ENCODE assay signal across 30 cellular contexts in the genomic region with DNA sequence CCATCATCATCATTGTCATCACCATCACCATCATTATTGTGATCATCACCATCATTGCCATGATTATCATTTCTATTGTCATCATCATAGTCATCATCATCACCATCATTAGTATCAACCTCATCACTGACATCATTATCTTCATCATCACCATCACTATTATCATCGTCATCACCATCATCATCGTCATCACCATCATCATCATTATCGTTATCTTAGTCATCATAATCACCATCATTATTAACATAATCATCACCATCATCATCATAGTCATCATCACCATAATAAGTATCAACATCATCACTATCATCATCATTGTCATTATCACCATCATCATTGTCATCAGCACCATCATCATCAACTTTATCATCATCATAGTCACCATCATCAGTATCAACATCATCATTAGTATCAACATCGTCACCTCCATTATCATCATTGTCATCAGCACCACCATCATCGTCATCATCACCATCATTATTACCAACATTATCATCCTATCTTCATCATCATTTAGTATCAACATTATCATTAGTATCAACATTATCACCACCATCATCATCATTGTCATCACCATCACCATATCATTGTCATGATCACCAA.
"Had no signal": no experiment of that assay in that cellular context is flagged by ENCODE, and none has a peak within 500 bp of the region (broad histone marks: within the 10 kb centered on the region; RNA-seq: fewer than 3 reads in every experiment).

No MANE protein-coding gene starts in this region.

- H3K27me3 ChIP-seq: brain microvascular endothelial cell, esophagus muscularis mucosa, foreskin keratinocyte had no signal

- H3K4me1 ChIP-seq: esophagus muscularis mucosa, foreskin keratinocyte, gastrocnemius medialis, heart left ventricle had no signal

- H3K9me3 ChIP-seq: esophagus muscularis mucosa, gastrocnemius medialis had no signal

- H3K4me3 ChIP-seq: esophagus muscularis mucosa, gastrocnemius medialis, heart left ventricle had no signal

- DNase-seq: activated CD4-positive, alpha-beta memory T cell treated with anti-CD3 and anti-CD28 coated beads for 36 hours; activated CD4-positive, alpha-beta T cell treated with anti-CD3 and anti-CD28 coated beads for 36 hours; activated CD4-positive, alpha-beta T cell treated with anti-CD3 and anti-CD28 coated beads, Interleukin-2, amount 10 ng/mL, durations not matched to agents 24 days and 14 days; activated CD4-positive, CD25-positive, alpha-beta regulatory T cell; activated CD4-positive, CD25-positive, alpha-beta regulatory T cell treated with anti-CD3 and anti-CD28 coated beads, Interleukin-2, amount 50 U/mL, for 72 hours; activated CD8-positive, alpha-beta memory T cell treated with anti-CD3 and anti-CD28 coated beads, Interleukin-2, amount 10 ng/mL, durations not matched to agents 7 days and 5 days; activated CD8-positive, alpha-beta memory T cell treated with anti-CD3 and anti-CD28 coated beads, Interleukin-2, amount 50 U/mL, for 4 hours; activated CD8-positive, alpha-beta T cell treated with anti-CD3 and anti-CD28 coated beads, Interleukin-2, amount 10 ng/mL, durations not matched to agents 7 days and 5 days; activated gamma-delta T cell; activated naive CD4-positive, alpha-beta T cell; activated naive CD4-positive, alpha-beta T cell treated with anti-CD3 and anti-CD28 coated beads, Interleukin-2, amount 10 ng/mL, durations not matched to agents 7 days and 5 days; activated naive CD8-positive, alpha-beta T cell treated with anti-CD3 and anti-CD28 coated beads, Interleukin-2, amount 10 ng/mL, durations not matched to agents 7 days and 5 days; activated T-cell treated with anti-CD3 and anti-CD28 coated beads, Interleukin-2, amount 50 U/mL, for 1 hour; activated T-cell treated with anti-CD3 and anti-CD28 coated beads, Interleukin-2, amount 50 U/mL, for 72 hours; brain microvascular endothelial cell; cortex of kidney; dermis blood vessel endothelial cell; effector CD4-positive, alpha-beta T cell; effector memory CD8-positive, alpha-beta T cell; erythroblast; foreskin keratinocyte; gastrocnemius medialis; glutamatergic neuron; heart left ventricle; T-helper 2 cell had no signal

- H3K27ac ChIP-seq: brain microvascular endothelial cell, esophagus muscularis mucosa, foreskin keratinocyte, gastrocnemius medialis, heart left ventricle had no signal

- H3K36me3 ChIP-seq: brain microvascular endothelial cell, esophagus muscularis mucosa, gastrocnemius medialis, heart left ventricle had no signal

- ATAC-seq: activated CD4-positive, alpha-beta T cell treated with anti-CD3 and anti-CD28 coated beads for 36 hours; activated CD8-positive, alpha-beta memory T cell treated with anti-CD3 and anti-CD28 coated beads, Interleukin-2, amount 10 ng/mL, durations not matched to agents 7 days and 5 days; activated CD8-positive, alpha-beta T cell treated with anti-CD3 and anti-CD28 coated beads, Interleukin-2, amount 10 ng/mL, durations not matched to agents 7 days and 5 days; activated naive CD4-positive, alpha-beta T cell treated with anti-CD3 and anti-CD28 coated beads, Interleukin-2, amount 50 U/mL, for 72 hours; activated T-cell treated with anti-CD3 and anti-CD28 coated beads, Interleukin-2, amount 50 U/mL, for 72 hours; effector memory CD8-positive, alpha-beta T cell; foreskin keratinocyte; gastrocnemius medialis; heart left ventricle had no signal

- FAIRE-seq: astrocyte, bronchial epithelial cell, colon had no signal
